In genomic region chr12:128853321-128854197, GRCh38 we compare ENCODE assay signal across 11 cellular contexts. TPM values are rescaled to one million over a fixed set of nuclear protein-coding genes. Genes with fewer than 3 reads are reported as not detected.
A peak's percentile ranks its signal among the peaks of the same experiment; 100 is the strongest.
DNase-seq lines count a peak whose midpoint lies in the region; ATAC-seq, FAIRE-seq and TF ChIP-seq lines count a peak whose summit lies in the region.
"Had no signal": no experiment of that assay in that cellular context is flagged by ENCODE, and none has a peak within 500 bp of the region (broad histone marks: within the 10 kb centered on the region; RNA-seq: fewer than 3 reads in every experiment).

GLT1D1 (plus strand) TSS chr12:128853478; CDS start chr12:128853582, 104 bp downstream.

- peaks cover 9 to 12% of the 10 kb centered on the region in 2 donors for H3K27me3 Mint-ChIP-seq in natural killer cell treated with Interleukin-12 subunit alpha and Interleukin-12 subunit beta and Interleukin-15 and Interleukin-18, amount 100 ng/mL, for 72 hours

- H3K4me1 ChIP-seq in kidney (ENCODE audit: control insufficient read depth in 1 of 2, insufficient read depth in 1 of 2, low read depth in 1 of 2, low read length in 2 of 2), result no peaks in the 10 kb centered on the region

- peak within 1 kb of the TSS; percentile 79 for H3K4me3 Mint-ChIP-seq in natural killer cell treated with Interleukin-12 subunit alpha and Interleukin-12 subunit beta and Interleukin-15 and Interleukin-18, amount 100 ng/mL, for 72 hours

- no peak for FAIRE-seq in kidney (lab: Jason Lieb, UNC)
- FAIRE-seq: G401.6 had no signal

- H3K4me3 ChIP-seq in kidney (ENCODE audit: low read length in 2 of 2), result no peak within 1 kb of the TSS

- H3K27ac Mint-ChIP-seq in natural killer cell treated with Interleukin-12 subunit alpha and Interleukin-12 subunit beta and Interleukin-15 and Interleukin-18, amount 100 ng/mL, for 72 hours, result no peak within 1 kb of the TSS

- H3K36me3 Mint-ChIP-seq in natural killer cell treated with Interleukin-12 subunit alpha and Interleukin-12 subunit beta and Interleukin-15 and Interleukin-18, amount 100 ng/mL, for 72 hours, result no peaks in the 10 kb centered on the region

- no peak within 1 kb of the TSS for H3K9ac ChIP-seq in kidney (ENCODE audit: low read length in 2 of 2)

- no peak within 1 kb of the TSS for H3K27ac ChIP-seq in kidney (ENCODE audit: low read depth in 2 of 2, low read length in 2 of 2)

- no peaks in the 10 kb centered on the region for H3K36me3 ChIP-seq in kidney (ENCODE audit: control insufficient read depth in 1 of 2, insufficient read depth in 2 of 2, low read length in 2 of 2)
- H3K36me3 ChIP-seq: left lung had no signal

- no peaks in the 10 kb centered on the region for H3K9me3 ChIP-seq in kidney (ENCODE audit: control insufficient read depth in 1 of 2, low read length in 2 of 2)
- H3K9me3 ChIP-seq: left lung had no signal

- DNase-seq in D341Med (ENCODE audit: low spot score) (peak; percentile 75), cerebellar cortex (ENCODE audit: low spot score) (peak; percentile 14), kidney (no peak), HK-2 (ENCODE audit: unreplicated experiment) (no peak), NCI-H2081 treated with DMSO at 0.1 percent for 48 hours (lab: John Stamatoyannopoulos, UW) (no peak), midbrain (lab: John Stamatoyannopoulos, UW) (no peak)
- DNase-seq in natural killer cell treated with Interleukin-12 subunit alpha and Interleukin-12 subunit beta and Interleukin-15 and Interleukin-18, amount 100 ng/mL, for 72 hours (ENCODE audit: low spot score), result no peak
- DNase-seq: amniotic stem cell had no signal

- H3K9me3 Mint-ChIP-seq in natural killer cell treated with Interleukin-12 subunit alpha and Interleukin-12 subunit beta and Interleukin-15 and Interleukin-18, amount 100 ng/mL, for 72 hours, result no peaks in the 10 kb centered on the region

- H3K4me1 Mint-ChIP-seq in natural killer cell treated with Interleukin-12 subunit alpha and Interleukin-12 subunit beta and Interleukin-15 and Interleukin-18, amount 100 ng/mL, for 72 hours (ENCODE audit: low read depth in 2 of 2), result peaks cover 0 to 7% of the 10 kb centered on the region in 2 donors

- intact Hi-C loops in kidney (cut with DNase I), result no loop called here

- peak; percentile 40 for ATAC-seq in GM21360 (IDR thresholded peaks at IDR 0.05; ENCODE audit: unreplicated experiment)
- peak; percentile 31 to 67 for ATAC-seq in natural killer cell treated with Interleukin-12 subunit alpha and Interleukin-12 subunit beta and Interleukin-15 and Interleukin-18, amount 100 ng/mL, for 72 hours

- TF ChIP-seq CTCF in kidney (IDR thresholded peaks at IDR 0.05; ENCODE audit: borderline replicate concordance, extremely low read depth, insufficient read depth), result no peak

RNA-seq across cellular contexts. Expression of gene GLT1D1, which starts in this region (rescaled TPM):
- total RNA-seq in natural killer cell treated with Interleukin-12 subunit alpha and Interleukin-12 subunit beta and Interleukin-15 and Interleukin-18, amount 100 ng/mL, for 72 hours, result under 1 TPM; 0.14 to 0.21 TPM
- 0.41 TPM for total RNA-seq in kidney
- 0.45 TPM for polyA plus RNA-seq in kidney (ENCODE audit: insufficient read depth, low read depth, low replicate concordance)

Comparison
In these comparisons a context has a peak if more than half of its experiments do, and no peak if none do; other contexts are left out.
1. Peak in ATAC-seq in natural killer cell treated with Interleukin-12 subunit alpha and Interleukin-12 subunit beta and Interleukin-15 and Interleukin-18, amount 100 ng/mL, for 72 hours; RNA of the gene not detected or under 1 TPM.
2. DNase-seq: peak in D341Med (single experiment) and cerebellar cortex (single experiment); none in natural killer cell treated with Interleukin-12 subunit alpha and Interleukin-12 subunit beta and Interleukin-15 and Interleukin-18, amount 100 ng/mL, for 72 hours (single experiment), kidney (single experiment), HK-2 (single experiment), NCI-H2081 treated with DMSO at 0.1 percent for 48 hours (single experiment) and midbrain (single experiment).